Comparison of ENCODE assay signal across 8 cellular contexts in the genomic region with DNA sequence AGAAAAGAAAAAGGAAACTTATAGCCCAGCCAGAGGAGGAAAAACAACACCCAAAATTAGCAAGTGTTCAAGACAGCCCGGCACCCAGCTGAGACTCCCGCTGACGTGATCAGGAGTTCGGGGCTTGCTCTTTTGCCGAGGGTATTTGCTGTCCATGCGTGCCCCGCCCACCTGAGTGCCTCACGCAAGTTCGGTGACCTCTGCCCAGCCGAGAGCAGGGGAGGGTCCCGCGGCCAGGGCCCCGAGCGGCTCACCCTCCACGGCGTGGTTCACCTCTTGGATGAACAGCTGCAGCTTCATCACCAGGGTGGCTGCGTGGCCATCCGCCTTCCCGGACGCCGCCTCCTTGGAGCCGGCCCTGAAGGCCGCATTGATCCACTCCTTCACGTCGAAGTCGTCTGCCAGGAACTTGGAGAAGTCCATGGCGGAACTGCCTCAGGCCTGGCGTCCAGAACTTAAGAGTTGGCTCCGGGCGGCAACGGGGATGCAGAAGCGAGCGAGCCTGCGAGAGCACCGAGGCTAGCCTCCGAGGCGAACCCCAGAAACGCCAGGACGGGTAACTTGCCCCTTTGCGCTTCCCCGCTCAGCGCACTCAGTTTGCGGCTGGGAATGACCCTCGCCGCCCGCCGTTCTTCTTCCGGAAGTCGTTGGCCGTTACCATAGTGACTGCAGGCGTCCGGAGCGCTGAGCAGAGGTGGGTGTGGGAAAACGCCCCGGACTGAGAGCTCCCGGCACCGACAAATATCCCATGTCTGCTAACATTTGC. TPM values are rescaled to one million over a fixed set of nuclear protein-coding genes. Genes with fewer than 3 reads are reported as not detected.
DNase-seq lines count a peak whose midpoint lies in the region; ATAC-seq and TF ChIP-seq lines count a peak whose summit lies in the region.

A gene (minus strand): TSS at position 618 of the 766 bp plus-strand sequence. CDS start 195 bp downstream, at position 423.

- no peak for TF ChIP-seq CTCF in GM06990 (IDR thresholded peaks at IDR 0.05; ENCODE audit: insufficient read depth, low read length, poor library complexity, severe bottlenecking)
- TF ChIP-seq CTCF in adrenal gland (IDR thresholded peaks at IDR 0.05), result peak in 1 of 6 experiments; percentile 1
- peak in 1 of 2 experiments; percentile 5 for TF ChIP-seq CTCF in tibial artery (IDR thresholded peaks at IDR 0.05)

- peak within 1 kb of the TSS; percentile 85 for H2BK5ac ChIP-seq in trophoblast cell (ENCODE audit: low read depth, low read length, poor library complexity)

- H3K36me3 ChIP-seq in GM06990 (ENCODE audit: control insufficient read depth, insufficient read depth, low read length) (no peaks in the 10 kb centered on the region), adrenal gland (replicated peaks in 1 of 2) (no peaks in the 10 kb centered on the region), trophoblast cell (ENCODE audit: control insufficient read depth in 1 of 2, insufficient read depth in 2 of 2, low read length in 2 of 2) (peaks cover 5% of the 10 kb centered on the region in 2 experiments), tibial artery (no peaks in the 10 kb centered on the region)

- H2AK5ac ChIP-seq in trophoblast cell (ENCODE audit: low read length), result no peak within 1 kb of the TSS

- peak within 1 kb of the TSS; percentile 84 for H3K9ac ChIP-seq in trophoblast cell (ENCODE audit: low read length)

- peak within 1 kb of the TSS; percentile 92 for H3K14ac ChIP-seq in trophoblast cell (ENCODE audit: low read length)

- H3K4me3 ChIP-seq in GM06990 (replicated peaks; ENCODE audit: low read depth, low read length) (peak within 1 kb of the TSS; percentile 79), adrenal gland (peak within 1 kb of the TSS; percentile 58 to 98 (median 94)), trophoblast cell (ENCODE audit: low read depth, low read length) (peak within 1 kb of the TSS; percentile 92), tibial artery (peak within 1 kb of the TSS; percentile 80 to 92)

- peaks cover 4% of the 10 kb centered on the region for H3K79me1 ChIP-seq in trophoblast cell (ENCODE audit: low read length)

- H3K27ac ChIP-seq in adrenal gland (peak within 1 kb of the TSS in 4 of 5 donors; percentile 54 to 94 (median 68)), trophoblast cell (ENCODE audit: low read depth, low read length) (peak within 1 kb of the TSS; percentile 48), tibial artery (peak within 1 kb of the TSS; percentile 74 to 87)

- DNase-seq in GM06990 (ENCODE audit: extremely low read depth, insufficient read length) (peak; percentile 90), NCI-H1105 treated with DMSO at 0.1 percent for 48 hours (lab: John Stamatoyannopoulos, UW) (peak; percentile 81), adrenal gland (peak; percentile 88 to 95 (median 90)), cardiac septum (ENCODE audit: low spot score) (peak; percentile 94), trophoblast cell (peak; percentile 71 to 93), tibial artery (peak; percentile 84 to 92)

- no peak within 1 kb of the TSS for H2BK12ac ChIP-seq in trophoblast cell (ENCODE audit: low read length)

- H3K27me3 ChIP-seq in GM06990 (replicated peaks; ENCODE audit: control insufficient read depth, insufficient read depth, low read length) (no peaks in the 10 kb centered on the region), adrenal gland (no peaks in the 10 kb centered on the region), trophoblast cell (ENCODE audit: insufficient read depth, low read length) (no peaks in the 10 kb centered on the region), tibial artery (no peaks in the 10 kb centered on the region)

- H2BK120ac ChIP-seq in trophoblast cell (ENCODE audit: insufficient read depth, low read length, poor library complexity), result peak within 1 kb of the TSS; percentile 95

- no peak within 1 kb of the TSS for H3K23ac ChIP-seq in trophoblast cell (ENCODE audit: low read length)

- H4K8ac ChIP-seq in trophoblast cell (ENCODE audit: low read depth, low read length), result peak within 1 kb of the TSS; percentile 99

- TF ChIP-seq POLR2A in adrenal gland (IDR thresholded peaks at IDR 0.05), result peak in 1 of 2 donors; percentile 29

- H3K79me2 ChIP-seq in trophoblast cell (ENCODE audit: control insufficient read depth, insufficient read depth, low read length, poor library complexity), result peaks cover 6% of the 10 kb centered on the region

- peak within 1 kb of the TSS; percentile 74 for H4K12ac ChIP-seq in trophoblast cell (ENCODE audit: low read depth, low read length)

- H3K18ac ChIP-seq in trophoblast cell (ENCODE audit: low read length), result peak within 1 kb of the TSS; percentile 90

- peak; percentile 84 for ATAC-seq in HG02588 (IDR thresholded peaks at IDR 0.05; ENCODE audit: unreplicated experiment)

- H3K4me2 ChIP-seq in trophoblast cell (ENCODE audit: low read length), result peak within 1 kb of the TSS; percentile 92

- H3K9me3 ChIP-seq in adrenal gland (replicated peaks in 1 of 3) (no peaks in the 10 kb centered on the region), trophoblast cell (ENCODE audit: insufficient read depth, low read depth, low read length) (no peaks in the 10 kb centered on the region), tibial artery (no peaks in the 10 kb centered on the region)

- H2AFZ ChIP-seq in trophoblast cell (ENCODE audit: insufficient read depth, low read length, poor library complexity), result peak within 1 kb of the TSS; percentile 97

- H3K4ac ChIP-seq in trophoblast cell (ENCODE audit: low read depth, low read length), result peak within 1 kb of the TSS; percentile 44

- intact Hi-C loops in T-helper 1 cell treated with Interleukin-12 subunit alpha and Interleukin-12 subunit beta and Interleukin-4 antibody, amounts not matched to agents 30 ng/mL and 1 ng/mL, for 36 hours (cut with micrococcal nuclease), result loop anchor here (1.0 to 10.0 kb wide), 8 partner anchors 18 to 1086 kb away; a partner anchor contains a TSS
- intact Hi-C loops in adrenal gland (cut with DNase I) (no loop called here), cardiac septum (cut with DNase I) (no loop called here), tibial artery (cut with DNase I; ENCODE audit: low total_unique reads) (loop anchor here (5.0 kb wide), 1 partner anchor 55 kb away; no protein-coding TSS in a partner anchor)

- H4K91ac ChIP-seq in trophoblast cell (ENCODE audit: low read depth, low read length), result peak within 1 kb of the TSS; percentile 78

- WGBS in adrenal gland, 4 donors, result 0 to 1% (median 0%) methylated on average over 10 to 57 of the region's 57 CpGs
- WGBS in trophoblast cell (ENCODE audit: extremely low coverage, insufficient coverage, insufficient read length), result no CpG with 5 or more reads among the region's 57 CpGs

- H3K4me1 ChIP-seq in adrenal gland (replicated peaks in 1 of 2) (peaks cover 9 to 21% of the 10 kb centered on the region in 2 donors), trophoblast cell (ENCODE audit: control insufficient read depth in 1 of 2, insufficient read depth in 2 of 2, low read length in 2 of 2) (peaks cover 4 to 6% of the 10 kb centered on the region in 2 experiments), tibial artery (peaks cover 0 to 39% (median 17%) of the 10 kb centered on the region in 4 donors)

RNA-seq across cellular contexts. Expression of the gene that starts here (rescaled TPM):
- 24.0 and 25.4 TPM in 2 replicates for total RNA-seq in T-helper 1 cell treated with Interleukin-12 subunit alpha and Interleukin-12 subunit beta and Interleukin-4 antibody, amounts not matched to agents 30 ng/mL and 1 ng/mL, for 36 hours
- 10 to 100 TPM; 10.7 to 25.7 (median 21.4) TPM for total RNA-seq in adrenal gland
- 10 to 100 TPM; 19.2 to 50.1 (median 37.3) TPM for polyA plus RNA-seq in adrenal gland
- 14.4 TPM for total RNA-seq in cardiac septum
- polyA plus RNA-seq in trophoblast cell (2013), result 9.1 and 9.6 TPM in 2 replicates

Comparison
In these comparisons a context has a peak if more than half of its experiments do, and no peak if none do; other contexts are left out.
1. Peak in every context shown above with its lines: DNase-seq, ATAC-seq, H3K4me3 ChIP-seq and H3K27ac ChIP-seq.
2. intact Hi-C loops: an anchor here in T-helper 1 cell treated with Interleukin-12 subunit alpha and Interleukin-12 subunit beta and Interleukin-4 antibody, amounts not matched to agents 30 ng/mL and 1 ng/mL, for 36 hours (1.0 to 10.0 kb wide) and tibial artery (5.0 kb wide); none called in adrenal gland and cardiac septum.